15 cellular contexts compared by ENCODE assay signal in genomic region chr17:57278740-57279387, GRCh38.
"Had no signal": no experiment of that assay in that cellular context is flagged by ENCODE, and none has a peak within 500 bp of the region (broad histone marks: within the 10 kb centered on the region; RNA-seq: fewer than 3 reads in every experiment).

No MANE protein-coding gene starts in this region.

- H3K9me3 ChIP-seq: right atrium auricular region, transverse colon had no signal

- H3K27ac ChIP-seq: coronary artery, right atrium auricular region, transverse colon had no signal

- DNase-seq: activated CD4-positive, CD25-positive, alpha-beta regulatory T cell; activated effector memory CD4-positive, alpha-beta T cell treated with anti-CD3 and anti-CD28 coated beads, Interleukin-2, amount 50 U/mL, for 16 hours; activated T-cell treated with anti-CD3 and anti-CD28 coated beads, Interleukin-2, amount 50 U/mL, for 24 hours; amniotic stem cell; naive B cell; small intestine; stimulated activated naive CD4-positive, alpha-beta T cell treated with Interleukin-2 at 50 U/mL for 16 hours; transverse colon had no signal

- H3K9me3 Mint-ChIP-seq: activated CD4-positive, alpha-beta T cell treated with anti-CD3 and anti-CD28 coated beads, Interleukin-2, amount 10 ng/mL, durations not matched to agents 24 days and 14 days; activated naive CD4-positive, alpha-beta T cell treated with anti-CD3 and anti-CD28 coated beads, Interleukin-2, amount 50 U/mL, for 72 hours; activated T-cell treated with anti-CD3 and anti-CD28 coated beads, Interleukin-2, amount 50 U/mL, for 24 hours; central memory CD8-positive, alpha-beta T cell; naive B cell had no signal

- H3K27me3 Mint-ChIP-seq: activated CD4-positive, alpha-beta T cell treated with anti-CD3 and anti-CD28 coated beads, Interleukin-2, amount 10 ng/mL, durations not matched to agents 24 days and 14 days; activated T-cell treated with anti-CD3 and anti-CD28 coated beads, Interleukin-2, amount 50 U/mL, for 24 hours; central memory CD8-positive, alpha-beta T cell; naive B cell; progenitor cell of endocrine pancreas had no signal

- H3K4me3 ChIP-seq: coronary artery, right atrium auricular region, transverse colon had no signal

- H3K27ac Mint-ChIP-seq: activated naive CD4-positive, alpha-beta T cell treated with anti-CD3 and anti-CD28 coated beads, Interleukin-2, amount 50 U/mL, for 72 hours; progenitor cell of endocrine pancreas had no signal

- H3K27me3 ChIP-seq: right atrium auricular region, transverse colon had no signal

- H3K4me1 ChIP-seq: transverse colon had no signal

- H3K4me3 Mint-ChIP-seq: activated T-cell treated with anti-CD3 and anti-CD28 coated beads, Interleukin-2, amount 50 U/mL, for 24 hours; central memory CD8-positive, alpha-beta T cell; naive B cell had no signal

- ATAC-seq: esophagus mucosa had no signal
